In the genomic region with DNA sequence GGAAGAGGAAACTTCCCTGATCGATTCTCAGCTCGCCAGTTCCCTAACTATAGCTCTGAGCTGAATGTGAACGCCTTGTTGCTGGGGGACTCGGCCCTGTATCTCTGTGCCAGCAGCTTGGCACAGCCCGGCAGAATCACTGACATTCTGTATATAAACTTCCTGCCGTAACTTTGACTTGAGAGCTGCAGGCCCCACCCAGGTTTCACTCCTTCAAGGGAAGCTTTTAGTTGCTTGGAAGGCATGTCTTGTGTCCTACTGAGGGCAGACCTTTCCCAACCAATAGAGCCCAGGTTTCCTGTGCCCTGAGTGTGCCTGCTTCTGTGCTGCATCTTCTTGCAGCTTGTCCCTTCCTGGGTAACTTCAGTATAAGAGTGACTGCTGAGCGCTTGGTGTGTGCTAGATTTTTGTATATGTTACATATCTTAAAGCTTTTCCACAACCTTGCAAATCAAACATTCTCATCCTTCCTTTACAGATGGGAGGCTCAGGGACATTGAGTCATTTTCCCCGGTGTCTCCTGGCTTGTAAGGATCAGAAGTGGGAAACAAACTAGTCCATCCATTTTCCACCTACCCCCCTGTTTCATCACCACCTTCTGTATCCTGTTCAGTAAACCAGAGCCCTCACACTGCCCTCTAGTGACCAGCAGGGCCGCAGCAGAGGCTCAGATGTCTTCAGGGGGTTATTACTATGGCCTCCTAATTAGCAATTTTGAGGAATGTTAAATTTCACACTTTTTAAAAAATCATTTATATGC, we compare ENCODE assay signal across 8 cellular contexts.
DNase-seq lines count a peak whose midpoint lies in the region; ATAC-seq, FAIRE-seq and TF ChIP-seq lines count a peak whose summit lies in the region.

No MANE protein-coding gene starts in this region.

- intact Hi-C loops in GM12878 (cut with micrococcal nuclease; ENCODE audit: unreplicated experiment): loop anchor here (1.0 kb wide), 1 partner anchor 23 kb away; no protein-coding TSS in a partner anchor

- no peak for TF ChIP-seq RAD21 in GM12878 (IDR thresholded peaks at IDR 0.05; ENCODE audit: insufficient read depth, low read depth, low read length)

- TF ChIP-seq POLR2A in GM12878 (IDR thresholded peaks at IDR 0.05; ENCODE audit: low read depth, low read length): no peak

- CTCF ChIA-PET in GM12878 (lab: Yijun Ruan, JAX): interaction anchor here (0.8 to 13.2 kb wide), 17 partner anchors 11 to 520 kb away, joined by 3 to 205 read pairs (median 4); no protein-coding TSS in a partner anchor

- peak overlapping the region; percentile 5 for H3K27ac Mint-ChIP-seq in stimulated activated effector memory CD8-positive, alpha-beta T cell treated with anti-CD3 and anti-CD28 coated beads, Interleukin-12 subunit alpha, Interleukin-12 subunit beta, amount 100 ng/mL, for 72 hours

- POLR2A ChIA-PET in GM12878 (lab: Charles Lee): no interaction called here

- H3K27ac ChIP-seq in GM12878 (ENCODE audit: control insufficient read depth, insufficient read depth): no peak overlapping the region

- in situ Hi-C loops in GM12878 (cut with MboI): no loop called here

- H2AFZ ChIP-seq in GM12878 (ENCODE audit: control insufficient read depth, low read depth, low read length): peak overlapping the region; percentile 17; the same call in 1 of the 2 replicates

- WGBS in GM12878 (ENCODE audit: insufficient coverage, insufficient replicate concordance, low lambda C conversion rate, missing lambda C conversion rate): 29% methylated on average over 9 of the region's 9 CpGs

- H3K4me2 ChIP-seq in GM12878 (ENCODE audit: control insufficient read depth, insufficient read depth): no peak overlapping the region

- H3K4me1 Mint-ChIP-seq in stimulated activated effector memory CD8-positive, alpha-beta T cell treated with anti-CD3 and anti-CD28 coated beads, Interleukin-12 subunit alpha, Interleukin-12 subunit beta, amount 100 ng/mL, for 72 hours: peaks cover 13% of the 10 kb centered on the region

- H3K9ac ChIP-seq in GM12878 (ENCODE audit: control insufficient read depth, insufficient read depth, low read length): no peak overlapping the region

- TF ChIP-seq EP300 in GM12878 (IDR thresholded peaks at IDR 0.05; ENCODE audit: borderline replicate concordance in 1 of 2, control insufficient read depth in 1 of 2, low read depth in 2 of 2, low read length in 2 of 2): no peak

- no peaks in the 10 kb centered on the region for H3K9me3 ChIP-seq in GM12878 (replicated peaks; ENCODE audit: control insufficient read depth, insufficient read depth, low read length)

- H3K4me1 ChIP-seq in GM12878 (ENCODE audit: control insufficient read depth, insufficient read depth, low read length): no peaks in the 10 kb centered on the region; the same call in 1 of the 2 replicates

- peak; percentile 64 to 89 (median 85) for TF ChIP-seq CTCF in GM12878 (IDR thresholded peaks at IDR 0.05 in 2 of 3, conservative IDR thresholded peaks at IDR 0.05 in 1 of 3; ENCODE audit: control insufficient read depth in 2 of 3, extremely low read depth in 1 of 3, insufficient read depth in 1 of 3, low read depth in 3 of 3, low read length in 3 of 3)

- H3K4me3 ChIP-seq in GM12878: no peak overlapping the region

- peak; percentile 75 for ATAC-seq in GM19328 (IDR thresholded peaks at IDR 0.05; ENCODE audit: unreplicated experiment)
- peak; percentile 58 for ATAC-seq in HG03565 (IDR thresholded peaks at IDR 0.05; ENCODE audit: unreplicated experiment)
- peak; percentile 92 for ATAC-seq in GM12878
- ATAC-seq in stimulated activated effector memory CD8-positive, alpha-beta T cell treated with anti-CD3 and anti-CD28 coated beads, Interleukin-12 subunit alpha, Interleukin-12 subunit beta, amount 100 ng/mL, for 72 hours: peak; percentile 78

- H3K9me3 Mint-ChIP-seq in stimulated activated effector memory CD8-positive, alpha-beta T cell treated with anti-CD3 and anti-CD28 coated beads, Interleukin-12 subunit alpha, Interleukin-12 subunit beta, amount 100 ng/mL, for 72 hours: no peaks in the 10 kb centered on the region

- SMC1A ChIA-PET in GM12878 (lab: Charles Lee; ENCODE audit: uncharacterized antibody, unreplicated experiment): interaction anchor here (0.6 to 1.6 kb wide), 4 partner anchors 9 to 22 kb away, joined by 3 to 6 read pairs (median 5); no protein-coding TSS in a partner anchor

- H3K36me3 ChIP-seq in GM12878 (ENCODE audit: control insufficient read depth in 2 of 2, insufficient read depth in 2 of 2, low read length in 1 of 2): no peaks in the 10 kb centered on the region

- H4K20me1 ChIP-seq in GM12878 (ENCODE audit: control insufficient read depth, insufficient read depth): no peaks in the 10 kb centered on the region

- BruUV-seq in GM12878 (replicated peaks; lab: Mats Ljungman, UMichigan): no TSS peak

- no peaks in the 10 kb centered on the region for H3K27me3 ChIP-seq in GM12878 (replicated peaks in 1 of 2; ENCODE audit: control insufficient read depth in 2 of 2, insufficient read depth in 2 of 2, low read length in 1 of 2)

- peak; percentile 71 for FAIRE-seq in GM12878 (lab: Jason Lieb, UNC)

- H3K4me3 Mint-ChIP-seq in stimulated activated effector memory CD8-positive, alpha-beta T cell treated with anti-CD3 and anti-CD28 coated beads, Interleukin-12 subunit alpha, Interleukin-12 subunit beta, amount 100 ng/mL, for 72 hours: no peak overlapping the region

- no peaks in the 10 kb centered on the region for H3K36me3 Mint-ChIP-seq in stimulated activated effector memory CD8-positive, alpha-beta T cell treated with anti-CD3 and anti-CD28 coated beads, Interleukin-12 subunit alpha, Interleukin-12 subunit beta, amount 100 ng/mL, for 72 hours

- RAD21 ChIA-PET in GM12878 (lab: Charles Lee; ENCODE audit: unreplicated experiment): interaction anchor here (0.8 to 1.4 kb wide), 4 partner anchors 15 to 69 kb away, joined by 3 to 4 read pairs (median 3); no protein-coding TSS in a partner anchor

- no peaks in the 10 kb centered on the region for H3K79me2 ChIP-seq in GM12878 (ENCODE audit: control insufficient read depth, insufficient read depth, low read length)

- DNase-seq in COLO829 (ENCODE audit: low spot score) (peak; percentile 64), T-helper 9 cell (peak; percentile 38), GM12878 (ENCODE audit: low read depth, low spot score) (no peak), kidney glomerular epithelial cell (lab: John Stamatoyannopoulos, UW) (peak; percentile 68), 8988T (no peak)
- DNase-seq in stimulated activated effector memory CD8-positive, alpha-beta T cell treated with anti-CD3 and anti-CD28 coated beads, Interleukin-12 subunit alpha, Interleukin-12 subunit beta, amount 100 ng/mL, for 72 hours (ENCODE audit: low spot score in 2 of 2): peak in 1 of 2 donors; percentile 65

TF ChIP-seq in GM12878, 131 proteins besides CTCF, POLR2A, EP300 and RAD21:
- TF ChIP-seq SMC3 (IDR thresholded peaks at IDR 0.05; ENCODE audit: borderline replicate concordance, low read length): peak; percentile 35; the same call in 1 of the 2 replicates
- TF ChIP-seq, protein P1, sequence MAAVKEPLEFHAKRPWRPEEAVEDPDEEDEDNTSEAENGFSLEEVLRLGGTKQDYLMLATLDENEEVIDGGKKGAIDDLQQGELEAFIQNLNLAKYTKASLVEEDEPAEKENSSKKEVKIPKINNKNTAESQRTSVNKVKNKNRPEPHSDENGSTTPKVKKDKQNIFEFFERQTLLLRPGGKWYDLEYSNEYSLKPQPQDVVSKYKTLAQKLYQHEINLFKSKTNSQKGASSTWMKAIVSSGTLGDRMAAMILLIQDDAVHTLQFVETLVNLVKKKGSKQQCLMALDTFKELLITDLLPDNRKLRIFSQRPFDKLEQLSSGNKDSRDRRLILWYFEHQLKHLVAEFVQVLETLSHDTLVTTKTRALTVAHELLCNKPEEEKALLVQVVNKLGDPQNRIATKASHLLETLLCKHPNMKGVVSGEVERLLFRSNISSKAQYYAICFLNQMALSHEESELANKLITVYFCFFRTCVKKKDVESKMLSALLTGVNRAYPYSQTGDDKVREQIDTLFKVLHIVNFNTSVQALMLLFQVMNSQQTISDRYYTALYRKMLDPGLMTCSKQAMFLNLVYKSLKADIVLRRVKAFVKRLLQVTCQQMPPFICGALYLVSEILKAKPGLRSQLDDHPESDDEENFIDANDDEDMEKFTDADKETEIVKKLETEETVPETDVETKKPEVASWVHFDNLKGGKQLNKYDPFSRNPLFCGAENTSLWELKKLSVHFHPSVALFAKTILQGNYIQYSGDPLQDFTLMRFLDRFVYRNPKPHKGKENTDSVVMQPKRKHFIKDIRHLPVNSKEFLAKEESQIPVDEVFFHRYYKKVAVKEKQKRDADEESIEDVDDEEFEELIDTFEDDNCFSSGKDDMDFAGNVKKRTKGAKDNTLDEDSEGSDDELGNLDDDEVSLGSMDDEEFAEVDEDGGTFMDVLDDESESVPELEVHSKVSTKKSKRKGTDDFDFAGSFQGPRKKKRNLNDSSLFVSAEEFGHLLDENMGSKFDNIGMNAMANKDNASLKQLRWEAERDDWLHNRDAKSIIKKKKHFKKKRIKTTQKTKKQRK (IDR thresholded peaks at IDR 0.05; ENCODE audit: low read depth, low read length): no peak

Comparison
In these comparisons a context has a peak if more than half of its experiments do, and no peak if none do; other contexts are left out.
1. DNase-seq: peak in COLO829 (single experiment), T-helper 9 cell (single experiment) and kidney glomerular epithelial cell (single experiment); none in GM12878 (single experiment) and 8988T (single experiment).
2. Peak in every context shown above with its lines, with median percentiles within 50 percentile points of each other: ATAC-seq.